ENCODE assay signal across 1 cellular context in genomic region chr2:152236191-152236925, GRCh38.
TF ChIP-seq lines count a peak whose summit lies in the region.

No MANE protein-coding gene starts in this region.

TF ChIP-seq in GM23338, 12 proteins besides CTCF, POLR2A, EP300 and RAD21 (continued from another document):
- TF ChIP-seq, protein P1, sequence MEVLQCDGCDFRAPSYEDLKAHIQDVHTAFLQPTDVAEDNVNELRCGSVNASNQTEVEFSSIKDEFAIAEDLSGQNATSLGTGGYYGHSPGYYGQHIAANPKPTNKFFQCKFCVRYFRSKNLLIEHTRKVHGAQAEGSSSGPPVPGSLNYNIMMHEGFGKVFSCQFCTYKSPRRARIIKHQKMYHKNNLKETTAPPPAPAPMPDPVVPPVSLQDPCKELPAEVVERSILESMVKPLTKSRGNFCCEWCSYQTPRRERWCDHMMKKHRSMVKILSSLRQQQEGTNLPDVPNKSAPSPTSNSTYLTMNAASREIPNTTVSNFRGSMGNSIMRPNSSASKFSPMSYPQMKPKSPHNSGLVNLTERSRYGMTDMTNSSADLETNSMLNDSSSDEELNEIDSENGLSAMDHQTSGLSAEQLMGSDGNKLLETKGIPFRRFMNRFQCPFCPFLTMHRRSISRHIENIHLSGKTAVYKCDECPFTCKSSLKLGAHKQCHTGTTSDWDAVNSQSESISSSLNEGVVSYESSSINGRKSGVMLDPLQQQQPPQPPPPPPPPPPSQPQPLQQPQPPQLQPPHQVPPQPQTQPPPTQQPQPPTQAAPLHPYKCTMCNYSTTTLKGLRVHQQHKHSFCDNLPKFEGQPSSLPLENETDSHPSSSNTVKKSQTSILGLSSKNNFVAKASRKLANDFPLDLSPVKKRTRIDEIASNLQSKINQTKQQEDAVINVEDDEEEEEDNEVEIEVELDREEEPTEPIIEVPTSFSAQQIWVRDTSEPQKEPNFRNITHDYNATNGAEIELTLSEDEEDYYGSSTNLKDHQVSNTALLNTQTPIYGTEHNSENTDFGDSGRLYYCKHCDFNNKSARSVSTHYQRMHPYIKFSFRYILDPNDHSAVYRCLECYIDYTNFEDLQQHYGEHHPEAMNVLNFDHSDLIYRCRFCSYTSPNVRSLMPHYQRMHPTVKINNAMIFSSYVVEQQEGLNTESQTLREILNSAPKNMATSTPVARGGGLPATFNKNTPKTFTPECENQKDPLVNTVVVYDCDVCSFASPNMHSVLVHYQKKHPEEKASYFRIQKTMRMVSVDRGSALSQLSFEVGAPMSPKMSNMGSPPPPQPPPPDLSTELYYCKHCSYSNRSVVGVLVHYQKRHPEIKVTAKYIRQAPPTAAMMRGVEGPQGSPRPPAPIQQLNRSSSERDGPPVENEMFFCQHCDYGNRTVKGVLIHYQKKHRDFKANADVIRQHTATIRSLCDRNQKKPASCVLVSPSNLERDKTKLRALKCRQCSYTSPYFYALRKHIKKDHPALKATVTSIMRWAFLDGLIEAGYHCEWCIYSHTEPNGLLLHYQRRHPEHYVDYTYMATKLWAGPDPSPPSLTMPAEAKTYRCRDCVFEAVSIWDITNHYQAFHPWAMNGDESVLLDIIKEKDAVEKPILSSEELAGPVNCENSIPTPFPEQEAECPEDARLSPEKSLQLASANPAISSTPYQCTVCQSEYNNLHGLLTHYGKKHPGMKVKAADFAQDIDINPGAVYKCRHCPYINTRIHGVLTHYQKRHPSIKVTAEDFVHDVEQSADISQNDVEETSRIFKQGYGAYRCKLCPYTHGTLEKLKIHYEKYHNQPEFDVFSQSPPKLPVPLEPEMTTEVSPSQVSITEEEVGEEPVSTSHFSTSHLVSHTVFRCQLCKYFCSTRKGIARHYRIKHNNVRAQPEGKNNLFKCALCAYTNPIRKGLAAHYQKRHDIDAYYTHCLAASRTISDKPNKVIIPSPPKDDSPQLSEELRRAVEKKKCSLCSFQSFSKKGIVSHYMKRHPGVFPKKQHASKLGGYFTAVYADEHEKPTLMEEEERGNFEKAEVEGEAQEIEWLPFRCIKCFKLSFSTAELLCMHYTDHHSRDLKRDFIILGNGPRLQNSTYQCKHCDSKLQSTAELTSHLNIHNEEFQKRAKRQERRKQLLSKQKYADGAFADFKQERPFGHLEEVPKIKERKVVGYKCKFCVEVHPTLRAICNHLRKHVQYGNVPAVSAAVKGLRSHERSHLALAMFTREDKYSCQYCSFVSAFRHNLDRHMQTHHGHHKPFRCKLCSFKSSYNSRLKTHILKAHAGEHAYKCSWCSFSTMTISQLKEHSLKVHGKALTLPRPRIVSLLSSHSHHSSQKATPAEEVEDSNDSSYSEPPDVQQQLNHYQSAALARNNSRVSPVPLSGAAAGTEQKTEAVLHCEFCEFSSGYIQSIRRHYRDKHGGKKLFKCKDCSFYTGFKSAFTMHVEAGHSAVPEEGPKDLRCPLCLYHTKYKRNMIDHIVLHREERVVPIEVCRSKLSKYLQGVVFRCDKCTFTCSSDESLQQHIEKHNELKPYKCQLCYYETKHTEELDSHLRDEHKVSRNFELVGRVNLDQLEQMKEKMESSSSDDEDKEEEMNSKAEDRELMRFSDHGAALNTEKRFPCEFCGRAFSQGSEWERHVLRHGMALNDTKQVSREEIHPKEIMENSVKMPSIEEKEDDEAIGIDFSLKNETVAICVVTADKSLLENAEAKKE (CRISPR knock-in tag; IDR thresholded peaks at IDR 0.05), result no peak
- TF ChIP-seq ZNF331 (CRISPR knock-in tag; IDR thresholded peaks at IDR 0.05; ENCODE audit: low read depth) (no peak), REST (IDR thresholded peaks at IDR 0.05; ENCODE audit: unreplicated experiment) (no peak), NANOG (IDR thresholded peaks at IDR 0.05; ENCODE audit: borderline replicate concordance) (no peak), ZNF114 (CRISPR knock-in tag; IDR thresholded peaks at IDR 0.05) (no peak), CREB1 (CRISPR knock-in tag; IDR thresholded peaks at IDR 0.05; ENCODE audit: low read depth) (no peak), POLR2AphosphoS5 (IDR thresholded peaks at IDR 0.05; ENCODE audit: low read depth) (no peak), EZH2phosphoT487 (IDR thresholded peaks at IDR 0.05; ENCODE audit: unreplicated experiment) (no peak), EZH2 (IDR thresholded peaks at IDR 0.05; ENCODE audit: low read depth, unreplicated experiment) (no peak), STAT1 (IDR thresholded peaks at IDR 0.05; ENCODE audit: unreplicated experiment) (no peak)
TF ChIP-seq in GM23338: peak in this region for 0.
